Comparison of ENCODE assay signal across 1 cellular context in genomic region chr17:80063815-80064585, GRCh38.
TF ChIP-seq lines count a peak whose summit lies in the region.

No MANE protein-coding gene starts in this region.

TF ChIP-seq in HepG2, 621 proteins besides CTCF, POLR2A, EP300 and RAD21 (continued from another document and continues in another):
- TF ChIP-seq, protein P1, sequence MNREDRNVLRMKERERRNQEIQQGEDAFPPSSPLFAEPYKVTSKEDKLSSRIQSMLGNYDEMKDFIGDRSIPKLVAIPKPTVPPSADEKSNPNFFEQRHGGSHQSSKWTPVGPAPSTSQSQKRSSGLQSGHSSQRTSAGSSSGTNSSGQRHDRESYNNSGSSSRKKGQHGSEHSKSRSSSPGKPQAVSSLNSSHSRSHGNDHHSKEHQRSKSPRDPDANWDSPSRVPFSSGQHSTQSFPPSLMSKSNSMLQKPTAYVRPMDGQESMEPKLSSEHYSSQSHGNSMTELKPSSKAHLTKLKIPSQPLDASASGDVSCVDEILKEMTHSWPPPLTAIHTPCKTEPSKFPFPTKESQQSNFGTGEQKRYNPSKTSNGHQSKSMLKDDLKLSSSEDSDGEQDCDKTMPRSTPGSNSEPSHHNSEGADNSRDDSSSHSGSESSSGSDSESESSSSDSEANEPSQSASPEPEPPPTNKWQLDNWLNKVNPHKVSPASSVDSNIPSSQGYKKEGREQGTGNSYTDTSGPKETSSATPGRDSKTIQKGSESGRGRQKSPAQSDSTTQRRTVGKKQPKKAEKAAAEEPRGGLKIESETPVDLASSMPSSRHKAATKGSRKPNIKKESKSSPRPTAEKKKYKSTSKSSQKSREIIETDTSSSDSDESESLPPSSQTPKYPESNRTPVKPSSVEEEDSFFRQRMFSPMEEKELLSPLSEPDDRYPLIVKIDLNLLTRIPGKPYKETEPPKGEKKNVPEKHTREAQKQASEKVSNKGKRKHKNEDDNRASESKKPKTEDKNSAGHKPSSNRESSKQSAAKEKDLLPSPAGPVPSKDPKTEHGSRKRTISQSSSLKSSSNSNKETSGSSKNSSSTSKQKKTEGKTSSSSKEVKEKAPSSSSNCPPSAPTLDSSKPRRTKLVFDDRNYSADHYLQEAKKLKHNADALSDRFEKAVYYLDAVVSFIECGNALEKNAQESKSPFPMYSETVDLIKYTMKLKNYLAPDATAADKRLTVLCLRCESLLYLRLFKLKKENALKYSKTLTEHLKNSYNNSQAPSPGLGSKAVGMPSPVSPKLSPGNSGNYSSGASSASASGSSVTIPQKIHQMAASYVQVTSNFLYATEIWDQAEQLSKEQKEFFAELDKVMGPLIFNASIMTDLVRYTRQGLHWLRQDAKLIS (CRISPR knock-in tag; IDR thresholded peaks at IDR 0.05) = no peak
- no peak for TF ChIP-seq ZNF780A (CRISPR knock-in tag; IDR thresholded peaks at IDR 0.05)
- TF ChIP-seq SNAPC2 (CRISPR knock-in tag; IDR thresholded peaks at IDR 0.05) = no peak
- no peak for TF ChIP-seq TIGD3 (CRISPR knock-in tag; IDR thresholded peaks at IDR 0.05; ENCODE audit: borderline replicate concordance)
- TF ChIP-seq ZNF317 (CRISPR knock-in tag; IDR thresholded peaks at IDR 0.05) = no peak
- TF ChIP-seq ZNF883 (CRISPR knock-in tag; IDR thresholded peaks at IDR 0.05; ENCODE audit: not compliant biosample characterization) = no peak
- peak; percentile 19 for TF ChIP-seq SRSF1 (optimal IDR thresholded peaks at IDR 0.05; ENCODE audit: low read depth, low read length)
- no peak for TF ChIP-seq KAT7 (CRISPR knock-in tag; IDR thresholded peaks at IDR 0.05; ENCODE audit: borderline replicate concordance)
- 0 out of 2 replicates have a peak, but pooled peaks have one; percentile 23 for TF ChIP-seq ERF (CRISPR knock-in tag; IDR thresholded peaks at IDR 0.05)
- TF ChIP-seq CEBPB (IDR thresholded peaks at IDR 0.05; ENCODE audit: borderline replicate concordance, low read depth, low read length) = peak; percentile 19; the same call in 1 of the 2 replicates
- TF ChIP-seq PCBP1 (IDR thresholded peaks at IDR 0.05; ENCODE audit: borderline replicate concordance, low read depth, low read length) = no peak
- no peak for TF ChIP-seq NFYC (CRISPR knock-in tag; IDR thresholded peaks at IDR 0.05)
- TF ChIP-seq CEBPG (CRISPR knock-in tag; IDR thresholded peaks at IDR 0.05) = peak; percentile 45; the same call in 1 of the 2 replicates
- TF ChIP-seq, protein P2, sequence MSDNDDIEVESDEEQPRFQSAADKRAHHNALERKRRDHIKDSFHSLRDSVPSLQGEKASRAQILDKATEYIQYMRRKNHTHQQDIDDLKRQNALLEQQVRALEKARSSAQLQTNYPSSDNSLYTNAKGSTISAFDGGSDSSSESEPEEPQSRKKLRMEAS (IDR thresholded peaks at IDR 0.05) = peak; percentile 44; the same call in 1 of the 2 replicates
- no peak for TF ChIP-seq ZNF30 (CRISPR knock-in tag; IDR thresholded peaks at IDR 0.05)
- peak; percentile 0; the same call in 1 of the 2 replicates for TF ChIP-seq RXRB (CRISPR knock-in tag; IDR thresholded peaks at IDR 0.05; ENCODE audit: borderline replicate concordance)
- TF ChIP-seq WIZ (CRISPR knock-in tag; IDR thresholded peaks at IDR 0.05) = no peak
- TF ChIP-seq MXD3 (CRISPR knock-in tag; IDR thresholded peaks at IDR 0.05) = no peak
- TF ChIP-seq ZNF253 (CRISPR knock-in tag; IDR thresholded peaks at IDR 0.05; ENCODE audit: borderline replicate concordance) = no peak
- no peak for TF ChIP-seq TRIM24 (CRISPR knock-in tag; IDR thresholded peaks at IDR 0.05)
- TF ChIP-seq, protein P3, sequence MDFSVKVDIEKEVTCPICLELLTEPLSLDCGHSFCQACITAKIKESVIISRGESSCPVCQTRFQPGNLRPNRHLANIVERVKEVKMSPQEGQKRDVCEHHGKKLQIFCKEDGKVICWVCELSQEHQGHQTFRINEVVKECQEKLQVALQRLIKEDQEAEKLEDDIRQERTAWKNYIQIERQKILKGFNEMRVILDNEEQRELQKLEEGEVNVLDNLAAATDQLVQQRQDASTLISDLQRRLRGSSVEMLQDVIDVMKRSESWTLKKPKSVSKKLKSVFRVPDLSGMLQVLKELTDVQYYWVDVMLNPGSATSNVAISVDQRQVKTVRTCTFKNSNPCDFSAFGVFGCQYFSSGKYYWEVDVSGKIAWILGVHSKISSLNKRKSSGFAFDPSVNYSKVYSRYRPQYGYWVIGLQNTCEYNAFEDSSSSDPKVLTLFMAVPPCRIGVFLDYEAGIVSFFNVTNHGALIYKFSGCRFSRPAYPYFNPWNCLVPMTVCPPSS (IDR thresholded peaks at IDR 0.05) = no peak
- peak; percentile 11; the same call in 1 of the 2 replicates for TF ChIP-seq BCL6 (CRISPR knock-in tag; IDR thresholded peaks at IDR 0.05)
- TF ChIP-seq SPEN (CRISPR knock-in tag; IDR thresholded peaks at IDR 0.05; ENCODE audit: low read depth) = peak; percentile 45; the same call in 1 of the 2 replicates
- no peak for TF ChIP-seq PAXIP1 (CRISPR knock-in tag; conservative IDR thresholded peaks at IDR 0.05)
- TF ChIP-seq PHF8 (CRISPR knock-in tag; IDR thresholded peaks at IDR 0.05) = no peak
- TF ChIP-seq SOX5 (CRISPR knock-in tag; IDR thresholded peaks at IDR 0.05; ENCODE audit: borderline replicate concordance) = no peak
- TF ChIP-seq DMAP1 (CRISPR knock-in tag; IDR thresholded peaks at IDR 0.05) = 0 out of 2 replicates have a peak, but pooled peaks have one; percentile 32
- 0 out of 2 replicates have a peak, but pooled peaks have one; percentile 37 for TF ChIP-seq ZNF350 (CRISPR knock-in tag; IDR thresholded peaks at IDR 0.05; ENCODE audit: borderline replicate concordance, low read depth)
- no peak for TF ChIP-seq FOXM1 (CRISPR knock-in tag; IDR thresholded peaks at IDR 0.05)
- TF ChIP-seq ZNF557 (CRISPR knock-in tag; IDR thresholded peaks at IDR 0.05) = no peak
- peak; percentile 11; the same call in 1 of the 2 replicates for TF ChIP-seq RARA (CRISPR knock-in tag; IDR thresholded peaks at IDR 0.05)
- TF ChIP-seq ZNF570 (CRISPR knock-in tag; IDR thresholded peaks at IDR 0.05; ENCODE audit: borderline replicate concordance) = no peak
- TF ChIP-seq HMG20B (CRISPR knock-in tag; conservative IDR thresholded peaks at IDR 0.05) = no peak
- no peak for TF ChIP-seq ZNF564 (CRISPR knock-in tag; IDR thresholded peaks at IDR 0.05)
- peak; percentile 54; the same call in 1 of the 2 replicates for TF ChIP-seq JUNB (CRISPR knock-in tag; IDR thresholded peaks at IDR 0.05; ENCODE audit: borderline replicate concordance)
- no peak for TF ChIP-seq KAT8 (CRISPR knock-in tag; IDR thresholded peaks at IDR 0.05)
- no peak for TF ChIP-seq ZFP36L2 (CRISPR knock-in tag; IDR thresholded peaks at IDR 0.05)
- TF ChIP-seq HHEX (CRISPR knock-in tag; IDR thresholded peaks at IDR 0.05) = no peak
- TF ChIP-seq CERS6 (CRISPR knock-in tag; IDR thresholded peaks at IDR 0.05) = no peak
- TF ChIP-seq, protein P4, sequence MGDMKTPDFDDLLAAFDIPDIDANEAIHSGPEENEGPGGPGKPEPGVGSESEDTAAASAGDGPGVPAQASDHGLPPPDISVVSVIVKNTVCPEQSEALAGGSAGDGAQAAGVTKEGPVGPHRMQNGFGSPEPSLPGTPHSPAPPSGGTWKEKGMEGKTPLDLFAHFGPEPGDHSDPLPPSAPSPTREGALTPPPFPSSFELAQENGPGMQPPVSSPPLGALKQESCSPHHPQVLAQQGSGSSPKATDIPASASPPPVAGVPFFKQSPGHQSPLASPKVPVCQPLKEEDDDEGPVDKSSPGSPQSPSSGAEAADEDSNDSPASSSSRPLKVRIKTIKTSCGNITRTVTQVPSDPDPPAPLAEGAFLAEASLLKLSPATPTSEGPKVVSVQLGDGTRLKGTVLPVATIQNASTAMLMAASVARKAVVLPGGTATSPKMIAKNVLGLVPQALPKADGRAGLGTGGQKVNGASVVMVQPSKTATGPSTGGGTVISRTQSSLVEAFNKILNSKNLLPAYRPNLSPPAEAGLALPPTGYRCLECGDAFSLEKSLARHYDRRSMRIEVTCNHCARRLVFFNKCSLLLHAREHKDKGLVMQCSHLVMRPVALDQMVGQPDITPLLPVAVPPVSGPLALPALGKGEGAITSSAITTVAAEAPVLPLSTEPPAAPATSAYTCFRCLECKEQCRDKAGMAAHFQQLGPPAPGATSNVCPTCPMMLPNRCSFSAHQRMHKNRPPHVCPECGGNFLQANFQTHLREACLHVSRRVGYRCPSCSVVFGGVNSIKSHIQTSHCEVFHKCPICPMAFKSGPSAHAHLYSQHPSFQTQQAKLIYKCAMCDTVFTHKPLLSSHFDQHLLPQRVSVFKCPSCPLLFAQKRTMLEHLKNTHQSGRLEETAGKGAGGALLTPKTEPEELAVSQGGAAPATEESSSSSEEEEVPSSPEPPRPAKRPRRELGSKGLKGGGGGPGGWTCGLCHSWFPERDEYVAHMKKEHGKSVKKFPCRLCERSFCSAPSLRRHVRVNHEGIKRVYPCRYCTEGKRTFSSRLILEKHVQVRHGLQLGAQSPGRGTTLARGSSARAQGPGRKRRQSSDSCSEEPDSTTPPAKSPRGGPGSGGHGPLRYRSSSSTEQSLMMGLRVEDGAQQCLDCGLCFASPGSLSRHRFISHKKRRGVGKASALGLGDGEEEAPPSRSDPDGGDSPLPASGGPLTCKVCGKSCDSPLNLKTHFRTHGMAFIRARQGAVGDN (CRISPR knock-in tag; IDR thresholded peaks at IDR 0.05) = peak; percentile 75
- no peak for TF ChIP-seq ZFP41 (CRISPR knock-in tag; IDR thresholded peaks at IDR 0.05; ENCODE audit: borderline replicate concordance)
- no peak for TF ChIP-seq MYNN (CRISPR knock-in tag; IDR thresholded peaks at IDR 0.05; ENCODE audit: low read depth)
- TF ChIP-seq SUZ12 (IDR thresholded peaks at IDR 0.05; ENCODE audit: low read depth, low read length) = no peak
- TF ChIP-seq GABPB1 (CRISPR knock-in tag; IDR thresholded peaks at IDR 0.05) = peak; percentile 27; the same call in 1 of the 2 replicates
- TF ChIP-seq ZFP91 (CRISPR knock-in tag; IDR thresholded peaks at IDR 0.05; ENCODE audit: borderline replicate concordance) = no peak
- TF ChIP-seq NFKB2 (CRISPR knock-in tag; IDR thresholded peaks at IDR 0.05; ENCODE audit: borderline replicate concordance) = no peak
